1 cellular context compared by ENCODE assay signal in the genomic region with DNA sequence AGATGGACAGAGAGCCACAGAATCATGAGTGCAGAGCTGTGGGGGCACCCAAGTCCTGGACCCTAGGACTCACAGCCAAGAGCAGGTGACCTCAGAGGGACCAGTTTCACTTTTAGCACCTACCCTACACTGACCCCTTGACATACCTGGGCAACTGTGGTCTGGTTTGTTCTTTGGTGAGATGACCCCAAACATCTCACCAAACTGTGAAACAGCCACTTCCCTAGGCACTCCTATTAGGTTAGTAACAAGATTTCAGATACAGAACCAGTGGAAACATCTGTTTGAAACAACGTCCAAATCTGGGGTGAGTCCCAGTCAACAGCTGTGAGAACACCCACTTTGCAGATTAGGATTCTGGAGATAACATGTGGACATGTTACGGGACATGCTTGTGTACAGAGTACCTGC.
TF ChIP-seq lines count a peak whose summit lies in the region.

No MANE protein-coding gene starts in this region.

TF ChIP-seq in SK-N-SH treated with all-trans-retinoic acid at 6 μM for 48 hours, 23 proteins besides CTCF, POLR2A, EP300 and RAD21 (continued from another document):
- TF ChIP-seq, protein P1, sequence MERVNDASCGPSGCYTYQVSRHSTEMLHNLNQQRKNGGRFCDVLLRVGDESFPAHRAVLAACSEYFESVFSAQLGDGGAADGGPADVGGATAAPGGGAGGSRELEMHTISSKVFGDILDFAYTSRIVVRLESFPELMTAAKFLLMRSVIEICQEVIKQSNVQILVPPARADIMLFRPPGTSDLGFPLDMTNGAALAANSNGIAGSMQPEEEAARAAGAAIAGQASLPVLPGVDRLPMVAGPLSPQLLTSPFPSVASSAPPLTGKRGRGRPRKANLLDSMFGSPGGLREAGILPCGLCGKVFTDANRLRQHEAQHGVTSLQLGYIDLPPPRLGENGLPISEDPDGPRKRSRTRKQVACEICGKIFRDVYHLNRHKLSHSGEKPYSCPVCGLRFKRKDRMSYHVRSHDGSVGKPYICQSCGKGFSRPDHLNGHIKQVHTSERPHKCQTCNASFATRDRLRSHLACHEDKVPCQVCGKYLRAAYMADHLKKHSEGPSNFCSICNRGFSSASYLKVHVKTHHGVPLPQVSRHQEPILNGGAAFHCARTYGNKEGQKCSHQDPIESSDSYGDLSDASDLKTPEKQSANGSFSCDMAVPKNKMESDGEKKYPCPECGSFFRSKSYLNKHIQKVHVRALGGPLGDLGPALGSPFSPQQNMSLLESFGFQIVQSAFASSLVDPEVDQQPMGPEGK (CRISPR knock-in tag; IDR thresholded peaks at IDR 0.05; ENCODE audit: borderline replicate concordance): no peak
- TF ChIP-seq TCF4 (CRISPR knock-in tag; IDR thresholded peaks at IDR 0.05; ENCODE audit: borderline replicate concordance) (no peak), TOX (CRISPR knock-in tag; IDR thresholded peaks at IDR 0.05; ENCODE audit: borderline replicate concordance) (no peak), ZNF565 (CRISPR knock-in tag; conservative IDR thresholded peaks at IDR 0.05; ENCODE audit: low read depth) (no peak), ESRRG (CRISPR knock-in tag; IDR thresholded peaks at IDR 0.05) (no peak), ZFP30 (CRISPR knock-in tag; IDR thresholded peaks at IDR 0.05) (no peak)
